Comparison of ENCODE assay signal across 1 cellular context in the genomic region with DNA sequence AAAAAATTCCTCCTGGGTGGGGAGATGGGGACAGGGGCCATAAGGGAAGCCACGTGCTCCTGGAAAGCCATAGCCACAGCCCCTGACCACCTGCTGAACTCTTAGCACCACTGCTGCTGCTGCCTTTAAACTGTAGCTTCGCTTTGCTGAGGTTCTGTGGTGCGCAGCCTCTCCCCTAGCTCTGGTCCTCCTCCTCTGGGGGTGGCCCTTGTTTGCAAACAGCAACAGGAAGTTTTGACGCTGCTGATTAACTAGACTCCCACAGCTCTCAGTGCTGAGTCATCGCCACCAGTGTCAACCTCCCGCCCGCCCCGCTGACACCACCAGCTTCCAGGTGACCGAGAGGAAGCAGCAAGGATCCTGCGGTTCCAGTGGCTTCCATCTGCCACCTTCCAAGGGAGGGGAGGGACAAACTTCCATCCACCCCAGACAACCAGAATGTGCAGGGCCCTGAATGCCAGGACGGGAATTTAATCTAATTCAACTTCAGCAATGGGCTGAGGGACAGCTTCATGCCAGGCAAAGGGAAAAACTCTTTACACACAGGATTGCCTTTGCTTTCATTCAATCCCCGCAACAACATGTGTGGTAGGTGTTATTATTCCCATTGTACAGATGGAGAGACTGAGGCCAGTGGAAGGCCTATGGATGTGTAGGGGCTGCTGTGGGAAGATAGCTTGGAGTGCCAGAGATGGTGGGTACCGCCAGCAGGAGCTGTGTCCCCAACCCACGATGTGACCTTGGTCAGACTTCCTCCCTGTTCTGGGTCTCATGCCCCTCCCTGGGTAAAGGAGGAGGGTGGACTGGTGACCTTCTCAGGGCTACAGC.
A peak's percentile ranks its signal among the peaks of the same experiment; 100 is the strongest.
TF ChIP-seq lines count a peak whose summit lies in the region.

No MANE protein-coding gene starts in this region.

TF ChIP-seq in K562, 482 proteins besides CTCF, POLR2A, EP300 and RAD21 (continued from another document):
- TF ChIP-seq, protein P1, sequence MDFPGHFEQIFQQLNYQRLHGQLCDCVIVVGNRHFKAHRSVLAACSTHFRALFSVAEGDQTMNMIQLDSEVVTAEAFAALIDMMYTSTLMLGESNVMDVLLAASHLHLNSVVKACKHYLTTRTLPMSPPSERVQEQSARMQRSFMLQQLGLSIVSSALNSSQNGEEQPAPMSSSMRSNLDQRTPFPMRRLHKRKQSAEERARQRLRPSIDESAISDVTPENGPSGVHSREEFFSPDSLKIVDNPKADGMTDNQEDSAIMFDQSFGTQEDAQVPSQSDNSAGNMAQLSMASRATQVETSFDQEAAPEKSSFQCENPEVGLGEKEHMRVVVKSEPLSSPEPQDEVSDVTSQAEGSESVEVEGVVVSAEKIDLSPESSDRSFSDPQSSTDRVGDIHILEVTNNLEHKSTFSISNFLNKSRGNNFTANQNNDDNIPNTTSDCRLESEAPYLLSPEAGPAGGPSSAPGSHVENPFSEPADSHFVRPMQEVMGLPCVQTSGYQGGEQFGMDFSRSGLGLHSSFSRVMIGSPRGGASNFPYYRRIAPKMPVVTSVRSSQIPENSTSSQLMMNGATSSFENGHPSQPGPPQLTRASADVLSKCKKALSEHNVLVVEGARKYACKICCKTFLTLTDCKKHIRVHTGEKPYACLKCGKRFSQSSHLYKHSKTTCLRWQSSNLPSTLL (IDR thresholded peaks at IDR 0.05), result no peak
- TF ChIP-seq ZNF384 (IDR thresholded peaks at IDR 0.05; ENCODE audit: low read depth, low read length) (no peak; the same call in 1 of the 2 replicates), DACH1 (IDR thresholded peaks at IDR 0.05; ENCODE audit: partially characterized antibody) (peak; percentile 68), EGR1 (conservative IDR thresholded peaks at IDR 0.05) (peak; percentile 79), KAT8 (IDR thresholded peaks at IDR 0.05; ENCODE audit: low read depth) (no peak), ZZZ3 (IDR thresholded peaks at IDR 0.05) (no peak), TAL1 (IDR thresholded peaks at IDR 0.05) (peak; percentile 40), ZNF589 (CRISPR knock-in tag; IDR thresholded peaks at IDR 0.05; ENCODE audit: low read depth) (no peak), KDM4B (IDR thresholded peaks at IDR 0.05; ENCODE audit: borderline replicate concordance in 2 of 2, low read depth in 1 of 2) (0 out of 4 replicates have a peak, but pooled peaks of 1 of the 2 experiments have one; percentile 21), ETV5 (CRISPR knock-in tag; IDR thresholded peaks at IDR 0.05; ENCODE audit: low read depth) (peak; percentile 92), SREBF2 (CRISPR knock-in tag; IDR thresholded peaks at IDR 0.05) (no peak), ARID1B (IDR thresholded peaks at IDR 0.05) (peak; percentile 92), SREBF1 (IDR thresholded peaks at IDR 0.05; ENCODE audit: borderline replicate concordance, low read depth, low read length) (no peak), SLC30A9 (CRISPR knock-in tag; IDR thresholded peaks at IDR 0.05) (no peak), ZNF354B (CRISPR knock-in tag; IDR thresholded peaks at IDR 0.05) (no peak), GATAD2A (IDR thresholded peaks at IDR 0.05) (peak; percentile 54), MYC (IDR thresholded peaks at IDR 0.05; ENCODE audit: low read depth, low read length) (peak; percentile 78), MYC (CRISPR knock-in tag; IDR thresholded peaks at IDR 0.05; ENCODE audit: borderline replicate concordance, low read depth) (no peak), L3MBTL2 (IDR thresholded peaks at IDR 0.05) (peak; percentile 84), RBM25 (IDR thresholded peaks at IDR 0.05; ENCODE audit: low read depth, low read length, severe bottlenecking) (peak; percentile 76), ZNF124 (CRISPR knock-in tag; IDR thresholded peaks at IDR 0.05) (no peak), LCOR (CRISPR knock-in tag; IDR thresholded peaks at IDR 0.05) (0 out of 2 replicates have a peak, but pooled peaks have one; percentile 40), ZNF584 (CRISPR knock-in tag; IDR thresholded peaks at IDR 0.05; ENCODE audit: low read depth) (no peak), NRF1 (conservative IDR thresholded peaks at IDR 0.05 in 1 of 2, IDR thresholded peaks at IDR 0.05 in 1 of 2) (peak; percentile 90 to 92), CBX3 (IDR thresholded peaks at IDR 0.05; ENCODE audit: borderline replicate concordance in 1 of 2, low read length in 2 of 2) (peak in 1 of 2 experiments; percentile 73; a peak in 1 of 3 replicates)
- TF ChIP-seq, protein P2, sequence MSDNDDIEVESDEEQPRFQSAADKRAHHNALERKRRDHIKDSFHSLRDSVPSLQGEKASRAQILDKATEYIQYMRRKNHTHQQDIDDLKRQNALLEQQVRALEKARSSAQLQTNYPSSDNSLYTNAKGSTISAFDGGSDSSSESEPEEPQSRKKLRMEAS (CRISPR knock-in tag; IDR thresholded peaks at IDR 0.05), result peak; percentile 88
- TF ChIP-seq, protein P3, sequence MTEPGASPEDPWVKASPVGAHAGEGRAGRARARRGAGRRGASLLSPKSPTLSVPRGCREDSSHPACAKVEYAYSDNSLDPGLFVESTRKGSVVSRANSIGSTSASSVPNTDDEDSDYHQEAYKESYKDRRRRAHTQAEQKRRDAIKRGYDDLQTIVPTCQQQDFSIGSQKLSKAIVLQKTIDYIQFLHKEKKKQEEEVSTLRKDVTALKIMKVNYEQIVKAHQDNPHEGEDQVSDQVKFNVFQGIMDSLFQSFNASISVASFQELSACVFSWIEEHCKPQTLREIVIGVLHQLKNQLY (CRISPR knock-in tag; conservative IDR thresholded peaks at IDR 0.05), result no peak
- TF ChIP-seq, protein P4, sequence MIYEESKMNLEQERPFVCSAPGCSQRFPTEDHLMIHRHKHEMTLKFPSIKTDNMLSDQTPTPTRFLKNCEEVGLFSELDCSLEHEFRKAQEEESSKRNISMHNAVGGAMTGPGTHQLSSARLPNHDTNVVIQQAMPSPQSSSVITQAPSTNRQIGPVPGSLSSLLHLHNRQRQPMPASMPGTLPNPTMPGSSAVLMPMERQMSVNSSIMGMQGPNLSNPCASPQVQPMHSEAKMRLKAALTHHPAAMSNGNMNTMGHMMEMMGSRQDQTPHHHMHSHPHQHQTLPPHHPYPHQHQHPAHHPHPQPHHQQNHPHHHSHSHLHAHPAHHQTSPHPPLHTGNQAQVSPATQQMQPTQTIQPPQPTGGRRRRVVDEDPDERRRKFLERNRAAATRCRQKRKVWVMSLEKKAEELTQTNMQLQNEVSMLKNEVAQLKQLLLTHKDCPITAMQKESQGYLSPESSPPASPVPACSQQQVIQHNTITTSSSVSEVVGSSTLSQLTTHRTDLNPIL (CRISPR knock-in tag; IDR thresholded peaks at IDR 0.05), result no peak
- TF ChIP-seq, protein P5, sequence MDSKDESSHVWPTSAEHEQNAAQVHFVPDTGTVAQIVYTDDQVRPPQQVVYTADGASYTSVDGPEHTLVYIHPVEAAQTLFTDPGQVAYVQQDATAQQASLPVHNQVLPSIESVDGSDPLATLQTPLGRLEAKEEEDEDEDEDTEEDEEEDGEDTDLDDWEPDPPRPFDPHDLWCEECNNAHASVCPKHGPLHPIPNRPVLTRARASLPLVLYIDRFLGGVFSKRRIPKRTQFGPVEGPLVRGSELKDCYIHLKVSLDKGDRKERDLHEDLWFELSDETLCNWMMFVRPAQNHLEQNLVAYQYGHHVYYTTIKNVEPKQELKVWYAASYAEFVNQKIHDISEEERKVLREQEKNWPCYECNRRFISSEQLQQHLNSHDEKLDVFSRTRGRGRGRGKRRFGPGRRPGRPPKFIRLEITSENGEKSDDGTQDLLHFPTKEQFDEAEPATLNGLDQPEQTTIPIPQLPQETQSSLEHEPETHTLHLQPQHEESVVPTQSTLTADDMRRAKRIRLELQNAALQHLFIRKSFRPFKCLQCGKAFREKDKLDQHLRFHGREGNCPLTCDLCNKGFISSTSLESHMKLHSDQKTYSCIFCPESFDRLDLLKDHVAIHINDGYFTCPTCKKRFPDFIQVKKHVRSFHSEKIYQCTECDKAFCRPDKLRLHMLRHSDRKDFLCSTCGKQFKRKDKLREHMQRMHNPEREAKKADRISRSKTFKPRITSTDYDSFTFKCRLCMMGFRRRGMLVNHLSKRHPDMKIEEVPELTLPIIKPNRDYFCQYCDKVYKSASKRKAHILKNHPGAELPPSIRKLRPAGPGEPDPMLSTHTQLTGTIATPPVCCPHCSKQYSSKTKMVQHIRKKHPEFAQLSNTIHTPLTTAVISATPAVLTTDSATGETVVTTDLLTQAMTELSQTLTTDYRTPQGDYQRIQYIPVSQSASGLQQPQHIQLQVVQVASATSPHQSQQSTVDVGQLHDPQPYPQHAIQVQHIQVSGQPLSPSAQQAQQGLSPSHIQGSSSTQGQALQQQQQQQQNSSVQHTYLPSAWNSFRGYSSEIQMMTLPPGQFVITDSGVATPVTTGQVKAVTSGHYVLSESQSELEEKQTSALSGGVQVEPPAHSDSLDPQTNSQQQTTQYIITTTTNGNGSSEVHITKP (IDR thresholded peaks at IDR 0.05; ENCODE audit: partially characterized antibody), result peak; percentile 44
- TF ChIP-seq, protein P6, sequence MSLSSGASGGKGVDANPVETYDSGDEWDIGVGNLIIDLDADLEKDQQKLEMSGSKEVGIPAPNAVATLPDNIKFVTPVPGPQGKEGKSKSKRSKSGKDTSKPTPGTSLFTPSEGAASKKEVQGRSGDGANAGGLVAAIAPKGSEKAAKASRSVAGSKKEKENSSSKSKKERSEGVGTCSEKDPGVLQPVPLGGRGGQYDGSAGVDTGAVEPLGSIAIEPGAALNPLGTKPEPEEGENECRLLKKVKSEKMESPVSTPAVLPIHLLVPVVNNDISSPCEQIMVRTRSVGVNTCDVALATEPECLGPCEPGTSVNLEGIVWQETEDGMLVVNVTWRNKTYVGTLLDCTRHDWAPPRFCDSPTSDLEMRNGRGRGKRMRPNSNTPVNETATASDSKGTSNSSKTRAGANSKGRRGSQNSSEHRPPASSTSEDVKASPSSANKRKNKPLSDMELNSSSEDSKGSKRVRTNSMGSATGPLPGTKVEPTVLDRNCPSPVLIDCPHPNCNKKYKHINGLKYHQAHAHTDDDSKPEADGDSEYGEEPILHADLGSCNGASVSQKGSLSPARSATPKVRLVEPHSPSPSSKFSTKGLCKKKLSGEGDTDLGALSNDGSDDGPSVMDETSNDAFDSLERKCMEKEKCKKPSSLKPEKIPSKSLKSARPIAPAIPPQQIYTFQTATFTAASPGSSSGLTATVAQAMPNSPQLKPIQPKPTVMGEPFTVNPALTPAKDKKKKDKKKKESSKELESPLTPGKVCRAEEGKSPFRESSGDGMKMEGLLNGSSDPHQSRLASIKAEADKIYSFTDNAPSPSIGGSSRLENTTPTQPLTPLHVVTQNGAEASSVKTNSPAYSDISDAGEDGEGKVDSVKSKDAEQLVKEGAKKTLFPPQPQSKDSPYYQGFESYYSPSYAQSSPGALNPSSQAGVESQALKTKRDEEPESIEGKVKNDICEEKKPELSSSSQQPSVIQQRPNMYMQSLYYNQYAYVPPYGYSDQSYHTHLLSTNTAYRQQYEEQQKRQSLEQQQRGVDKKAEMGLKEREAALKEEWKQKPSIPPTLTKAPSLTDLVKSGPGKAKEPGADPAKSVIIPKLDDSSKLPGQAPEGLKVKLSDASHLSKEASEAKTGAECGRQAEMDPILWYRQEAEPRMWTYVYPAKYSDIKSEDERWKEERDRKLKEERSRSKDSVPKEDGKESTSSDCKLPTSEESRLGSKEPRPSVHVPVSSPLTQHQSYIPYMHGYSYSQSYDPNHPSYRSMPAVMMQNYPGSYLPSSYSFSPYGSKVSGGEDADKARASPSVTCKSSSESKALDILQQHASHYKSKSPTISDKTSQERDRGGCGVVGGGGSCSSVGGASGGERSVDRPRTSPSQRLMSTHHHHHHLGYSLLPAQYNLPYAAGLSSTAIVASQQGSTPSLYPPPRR (CRISPR knock-in tag; IDR thresholded peaks at IDR 0.05; ENCODE audit: borderline replicate concordance), result 0 out of 2 replicates have a peak, but pooled peaks have one; percentile 6
- TF ChIP-seq, protein P7, sequence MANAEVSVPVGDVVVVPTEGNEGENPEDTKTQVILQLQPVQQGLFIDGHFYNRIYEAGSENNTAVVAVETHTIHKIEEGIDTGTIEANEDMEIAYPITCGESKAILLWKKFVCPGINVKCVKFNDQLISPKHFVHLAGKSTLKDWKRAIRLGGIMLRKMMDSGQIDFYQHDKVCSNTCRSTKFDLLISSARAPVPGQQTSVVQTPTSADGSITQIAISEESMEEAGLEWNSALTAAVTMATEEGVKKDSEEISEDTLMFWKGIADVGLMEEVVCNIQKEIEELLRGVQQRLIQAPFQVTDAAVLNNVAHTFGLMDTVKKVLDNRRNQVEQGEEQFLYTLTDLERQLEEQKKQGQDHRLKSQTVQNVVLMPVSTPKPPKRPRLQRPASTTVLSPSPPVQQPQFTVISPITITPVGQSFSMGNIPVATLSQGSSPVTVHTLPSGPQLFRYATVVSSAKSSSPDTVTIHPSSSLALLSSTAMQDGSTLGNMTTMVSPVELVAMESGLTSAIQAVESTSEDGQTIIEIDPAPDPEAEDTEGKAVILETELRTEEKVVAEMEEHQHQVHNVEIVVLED (CRISPR knock-in tag; IDR thresholded peaks at IDR 0.05), result no peak
- TF ChIP-seq, protein P8, sequence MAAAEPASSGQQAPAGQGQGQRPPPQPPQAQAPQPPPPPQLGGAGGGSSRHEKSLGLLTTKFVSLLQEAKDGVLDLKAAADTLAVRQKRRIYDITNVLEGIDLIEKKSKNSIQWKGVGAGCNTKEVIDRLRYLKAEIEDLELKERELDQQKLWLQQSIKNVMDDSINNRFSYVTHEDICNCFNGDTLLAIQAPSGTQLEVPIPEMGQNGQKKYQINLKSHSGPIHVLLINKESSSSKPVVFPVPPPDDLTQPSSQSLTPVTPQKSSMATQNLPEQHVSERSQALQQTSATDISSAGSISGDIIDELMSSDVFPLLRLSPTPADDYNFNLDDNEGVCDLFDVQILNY (CRISPR knock-in tag; IDR thresholded peaks at IDR 0.05), result no peak
TF ChIP-seq in K562: peak in this region for 155.
